In the genomic region with DNA sequence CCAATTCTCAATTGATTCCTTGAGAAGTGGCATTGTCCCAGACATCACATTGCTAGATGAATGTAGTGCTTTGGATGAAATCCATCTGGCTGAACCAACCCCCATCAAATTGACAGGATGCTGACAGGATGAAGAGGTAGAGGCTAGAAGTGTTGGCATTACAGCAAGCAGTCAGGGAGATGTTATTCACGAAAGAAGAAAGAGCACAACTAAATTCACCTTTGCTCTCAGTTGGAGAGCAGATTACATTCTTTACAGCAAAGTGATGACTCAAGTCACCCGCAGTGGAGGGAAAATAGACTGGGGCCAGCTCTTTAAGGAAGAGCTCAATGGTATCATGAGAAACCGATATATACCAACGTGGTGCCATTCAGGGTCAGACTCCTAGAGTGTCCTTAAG, we compare ENCODE assay signal across 19 cellular contexts.
A peak's percentile ranks its signal among the peaks of the same experiment; 100 is the strongest.
DNase-seq lines count a peak whose midpoint lies in the region; ATAC-seq, FAIRE-seq and TF ChIP-seq lines count a peak whose summit lies in the region.
"Had no signal": no experiment of that assay in that cellular context is flagged by ENCODE, and none has a peak within 500 bp of the region (broad histone marks: within the 10 kb centered on the region; RNA-seq: fewer than 3 reads in every experiment).

No MANE protein-coding gene starts in this region.

- DNase-seq in HT1080 (ENCODE audit: low read depth) (peak; percentile 29), cardiac fibroblast (ENCODE audit: low read depth in 2 of 2) (peak; percentile 19 to 39), iPS-NIHi11 (ENCODE audit: low spot score) (peak; percentile 8), hippocampal formation (lab: John Stamatoyannopoulos, UW) (no peak), T-helper 1 cell (no peak), NCI-H526 treated with DMSO at 0.1 percent for 48 hours (lab: John Stamatoyannopoulos, UW) (no peak)
- no peak for DNase-seq in stimulated activated naive CD8-positive, alpha-beta T cell treated with anti-CD3 and anti-CD28 coated beads, Interleukin-15, Interleukin-2, amounts not matched to agents 100 U/mL and 50 U/mL, for 24 hours
- DNase-seq: activated CD4-positive, alpha-beta memory T cell treated with anti-CD3 and anti-CD28 coated beads for 36 hours; activated naive CD4-positive, alpha-beta T cell treated with anti-CD3 and anti-CD28 coated beads, Interleukin-2, amount 10 ng/mL, durations not matched to agents 7 days and 5 days; activated T-cell treated with anti-CD3 and anti-CD28 coated beads, Interleukin-2, amount 50 U/mL, for 24 hours; COR-L47; effector CD4-positive, alpha-beta T cell; NCI-H1930; NCI-H69 had no signal

- ATAC-seq in stimulated activated naive CD8-positive, alpha-beta T cell treated with anti-CD3 and anti-CD28 coated beads, Interleukin-15, Interleukin-2, amounts not matched to agents 100 U/mL and 50 U/mL, for 24 hours = no peak
- ATAC-seq: HepG2 had no signal

- H3K4me3 ChIP-seq in cardiac fibroblast (replicated peaks in 1 of 2; ENCODE audit: low read depth in 2 of 2, low read length in 2 of 2) = no peak overlapping the region
- H3K4me3 ChIP-seq: smooth muscle cell, suprapubic skin had no signal

- no peak for TF ChIP-seq CTCF in cardiac fibroblast (IDR thresholded peaks at IDR 0.05; ENCODE audit: low read depth, low read length)

- peak; percentile 90 for FAIRE-seq in A204.1 (lab: Jason Lieb, UNC)
- FAIRE-seq: HepG2, RCC 7860 had no signal

Comparison
In these comparisons a context has a peak if more than half of its experiments do, and no peak if none do; other contexts are left out.
1. DNase-seq: peak in HT1080 (single experiment), cardiac fibroblast (2 of 2) and iPS-NIHi11 (single experiment); none in hippocampal formation (0 of 2), T-helper 1 cell (0 of 5), stimulated activated naive CD8-positive, alpha-beta T cell treated with anti-CD3 and anti-CD28 coated beads, Interleukin-15, Interleukin-2, amounts not matched to agents 100 U/mL and 50 U/mL, for 24 hours (single experiment) and NCI-H526 treated with DMSO at 0.1 percent for 48 hours (single experiment).